22 cellular contexts compared by ENCODE assay signal in the genomic region with DNA sequence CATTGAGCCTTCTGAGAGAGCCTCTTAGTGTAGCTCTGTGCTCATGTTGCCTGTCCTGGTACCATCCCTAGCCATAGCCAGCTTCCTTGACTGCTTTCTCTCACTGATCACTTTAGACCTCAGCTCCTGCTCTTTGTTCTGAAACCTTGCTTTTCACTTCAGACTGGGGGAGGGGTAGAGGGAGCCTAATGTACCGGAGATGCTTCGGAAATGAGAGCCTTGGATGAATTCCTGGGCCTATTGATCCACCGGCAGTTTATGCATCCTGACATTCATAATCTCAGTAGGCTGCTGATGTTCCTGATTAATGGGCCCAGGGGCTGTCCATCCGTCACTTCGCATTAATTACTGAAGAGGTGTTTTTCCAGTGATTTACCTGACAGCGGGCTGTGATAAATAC.
"Had no signal": no experiment of that assay in that cellular context is flagged by ENCODE, and none has a peak within 500 bp of the region (broad histone marks: within the 10 kb centered on the region; RNA-seq: fewer than 3 reads in every experiment).

No MANE protein-coding gene starts in this region.

- H3K36me3 ChIP-seq: right lobe of liver had no signal

- H3K27me3 Mint-ChIP-seq: activated CD8-positive, alpha-beta memory T cell treated with anti-CD3 and anti-CD28 coated beads, Interleukin-2, amount 10 ng/mL, durations not matched to agents 7 days and 5 days; activated naive CD8-positive, alpha-beta T cell treated with anti-CD3 and anti-CD28 coated beads, Interleukin-2, amount 10 ng/mL, durations not matched to agents 7 days and 5 days; activated T-cell treated with anti-CD3 and anti-CD28 coated beads, Interleukin-2, amount 50 U/mL, for 24 hours; naive B cell; progenitor cell of endocrine pancreas had no signal

- H3K4me1 ChIP-seq: lower lobe of right lung had no signal

- ATAC-seq: activated CD4-positive, CD25-positive, alpha-beta regulatory T cell treated with anti-CD3 and anti-CD28 coated beads, Interleukin-2, amount 50 U/mL, for 24 hours; activated CD8-positive, alpha-beta memory T cell treated with anti-CD3 and anti-CD28 coated beads, Interleukin-2, amount 10 ng/mL, durations not matched to agents 7 days and 5 days; lower lobe of right lung; right lobe of liver had no signal

- DNase-seq: activated CD4-positive, alpha-beta T cell treated with anti-CD3 and anti-CD28 coated beads, Interleukin-2, amount 50 U/mL, for 4 hours; activated CD8-positive, alpha-beta memory T cell treated with anti-CD3 and anti-CD28 coated beads, Interleukin-2, amount 10 ng/mL, durations not matched to agents 7 days and 5 days; activated gamma-delta T cell; activated naive CD8-positive, alpha-beta T cell treated with anti-CD3 and anti-CD28 coated beads, Interleukin-2, amount 10 ng/mL, durations not matched to agents 7 days and 5 days; activated T-cell treated with anti-CD3 and anti-CD28 coated beads, Interleukin-2, amount 50 U/mL, for 24 hours; aorta; dorsolateral prefrontal cortex; esophagus squamous epithelium; foreskin fibroblast; heart left ventricle; immature natural killer cell; lower lobe of right lung; naive B cell; nucleus accumbens; right lobe of liver; spleen; stimulated activated CD4-positive, alpha-beta T cell treated with anti-CD3 and anti-CD28 coated beads, Interleukin-1b, Interleukin-23, amount 100 ng/mL, for 48 hours; stimulated activated naive CD4-positive, alpha-beta T cell; T-helper 2 cell; trophoblast cell had no signal

- H3K27ac ChIP-seq: dorsolateral prefrontal cortex, esophagus squamous epithelium, heart left ventricle, lower lobe of right lung, right lobe of liver, spleen had no signal

- H3K4me3 Mint-ChIP-seq: activated CD8-positive, alpha-beta memory T cell treated with anti-CD3 and anti-CD28 coated beads, Interleukin-2, amount 10 ng/mL, durations not matched to agents 7 days and 5 days; activated naive CD8-positive, alpha-beta T cell treated with anti-CD3 and anti-CD28 coated beads, Interleukin-2, amount 10 ng/mL, durations not matched to agents 7 days and 5 days; activated T-cell treated with anti-CD3 and anti-CD28 coated beads, Interleukin-2, amount 50 U/mL, for 24 hours; immature natural killer cell; naive B cell had no signal

- H3K9me3 Mint-ChIP-seq: activated T-cell treated with anti-CD3 and anti-CD28 coated beads, Interleukin-2, amount 50 U/mL, for 24 hours; immature natural killer cell had no signal

- H3K9me3 ChIP-seq: esophagus squamous epithelium, heart left ventricle, lower lobe of right lung, right lobe of liver, spleen had no signal

- H3K4me3 ChIP-seq: dorsolateral prefrontal cortex, esophagus squamous epithelium, heart left ventricle, lower lobe of right lung, right lobe of liver, spleen had no signal

- H3K27ac Mint-ChIP-seq: activated CD8-positive, alpha-beta memory T cell treated with anti-CD3 and anti-CD28 coated beads, Interleukin-2, amount 10 ng/mL, durations not matched to agents 7 days and 5 days; activated naive CD8-positive, alpha-beta T cell treated with anti-CD3 and anti-CD28 coated beads, Interleukin-2, amount 10 ng/mL, durations not matched to agents 7 days and 5 days; activated T-cell treated with anti-CD3 and anti-CD28 coated beads, Interleukin-2, amount 50 U/mL, for 24 hours; immature natural killer cell; progenitor cell of endocrine pancreas had no signal

- H3K27me3 ChIP-seq: dorsolateral prefrontal cortex, esophagus squamous epithelium, heart left ventricle, right lobe of liver, spleen had no signal
